In genomic region chr4:55393461-55394320, GRCh38 we compare ENCODE assay signal across 10 cellular contexts. TPM values are rescaled to one million over a fixed set of nuclear protein-coding genes. Genes with fewer than 3 reads are reported as not detected.
DNase-seq lines count a peak whose midpoint lies in the region; ATAC-seq and TF ChIP-seq lines count a peak whose summit lies in the region.
"Had no signal": no experiment of that assay in that cellular context is flagged by ENCODE, and none has a peak within 500 bp of the region (broad histone marks: within the 10 kb centered on the region; RNA-seq: fewer than 3 reads in every experiment).

No MANE protein-coding gene starts in this region.

- peaks cover 42% of the 10 kb centered on the region for H3K4me1 ChIP-seq in Karpas-422 (ENCODE audit: low read length)
- H3K4me1 ChIP-seq in colonic mucosa, result no peaks in the 10 kb centered on the region
- peaks cover 11% of the 10 kb centered on the region for H3K4me1 ChIP-seq in osteoblast (ENCODE audit: insufficient read depth, low read length)

- intact Hi-C loops in colonic mucosa (cut with DNase I), result no loop called here

- peaks cover 33% of the 10 kb centered on the region for H3K79me2 ChIP-seq in Karpas-422 (ENCODE audit: low read length)
- H3K79me2 ChIP-seq in osteoblast (ENCODE audit: insufficient read depth, low read length), result peaks cover 29% of the 10 kb centered on the region

- H3K4me3 ChIP-seq in Karpas-422 (ENCODE audit: low read length) (no peak overlapping the region), colonic mucosa (no peak overlapping the region), osteoblast (ENCODE audit: insufficient read depth, low read length) (no peak overlapping the region)

- ATAC-seq in HG02763 (IDR thresholded peaks at IDR 0.05; ENCODE audit: unreplicated experiment), result no peak
- ATAC-seq in HG02642 (IDR thresholded peaks at IDR 0.05; ENCODE audit: poor library complexity, unreplicated experiment), result no peak

- H2AFZ ChIP-seq in Karpas-422 (ENCODE audit: low read length) (0 out of 2 replicates have a peak overlapping the region, but pooled peaks have one; percentile 30), osteoblast (ENCODE audit: low read length) (peak overlapping the region; percentile 52)

- no peaks in the 10 kb centered on the region for H3K9me2 ChIP-seq in Karpas-422 (replicated peaks; ENCODE audit: insufficient read depth, low read length)

- peaks cover 18% of the 10 kb centered on the region; the same call in 1 of the 2 replicates for H4K20me1 ChIP-seq in Karpas-422 (ENCODE audit: insufficient read depth, low read depth, low read length)
- H4K20me1 ChIP-seq in osteoblast (ENCODE audit: insufficient read depth, low read length), result peaks cover 23% of the 10 kb centered on the region

- H3K9ac ChIP-seq in Karpas-422 (ENCODE audit: low read length), result no peak overlapping the region
- H3K9ac ChIP-seq in colonic mucosa (ENCODE audit: low read depth in 2 of 2, low read length in 2 of 2), result no peak overlapping the region

- no peak for TF ChIP-seq CTCF in colonic mucosa (IDR thresholded peaks at IDR 0.05)
- TF ChIP-seq CTCF in osteoblast (IDR thresholded peaks at IDR 0.05; ENCODE audit: extremely low read depth, low read depth, low read length), result no peak

- peak; percentile 19 for DNase-seq in NCI-H510A treated with DMSO at 0.1 percent for 48 hours (lab: John Stamatoyannopoulos, UW)
- DNase-seq in NCI-H510A (lab: John Stamatoyannopoulos, UW), result no peak
- DNase-seq in Karpas-422, result peak; percentile 43
- peak; percentile 31 for DNase-seq in colonic mucosa
- DNase-seq in osteoblast (ENCODE audit: insufficient read length, low spot score, missing footprints), result peak; percentile 88
- DNase-seq in NCI-H2107 treated with DMSO at 0.1 percent for 48 hours (lab: John Stamatoyannopoulos, UW; ENCODE audit: unreplicated experiment), result no peak
- DNase-seq: foreskin melanocyte, NCI-H345 had no signal

- H3K9me3 ChIP-seq in Karpas-422 (ENCODE audit: low read length) (no peaks in the 10 kb centered on the region), colonic mucosa (no peaks in the 10 kb centered on the region), osteoblast (ENCODE audit: low read depth, low read length) (no peaks in the 10 kb centered on the region)

- peak overlapping the region; percentile 31 for H3K4me2 ChIP-seq in Karpas-422 (ENCODE audit: low read depth, low read length, poor library complexity, severe bottlenecking)
- no peak overlapping the region for H3K4me2 ChIP-seq in osteoblast (ENCODE audit: insufficient read depth, low read length)

- no peaks in the 10 kb centered on the region for H3K27me3 ChIP-seq in Karpas-422 (ENCODE audit: low read length)
- no peaks in the 10 kb centered on the region for H3K27me3 ChIP-seq in colonic mucosa
- H3K27me3 ChIP-seq in osteoblast (ENCODE audit: insufficient read depth, low read length), result no peaks in the 10 kb centered on the region

- H3K36me3 ChIP-seq in Karpas-422 (ENCODE audit: insufficient read depth, low read length) (peaks cover 11% of the 10 kb centered on the region; the same call in 1 of the 2 replicates), colonic mucosa (no peaks in the 10 kb centered on the region), osteoblast (ENCODE audit: insufficient read depth, low read length) (peaks cover 10% of the 10 kb centered on the region)

- H3K27ac ChIP-seq in Karpas-422 (ENCODE audit: low read length), result no peak overlapping the region
- no peak overlapping the region for H3K27ac ChIP-seq in colonic mucosa
- peak overlapping the region; percentile 34 for H3K27ac ChIP-seq in osteoblast (ENCODE audit: low read depth, low read length)

RNA-seq across cellular contexts. Expression of gene TMEM165, which starts 2.1 kb away (rescaled TPM):
- total RNA-seq in Karpas-422 (2014; rRNA removed; shearing (Covaris generic); ENCODE audit: low replicate concordance), result 118 and 165 TPM in 2 replicates
- total RNA-seq in colonic mucosa (10 to 100 TPM; 70.0 to 80.0 TPM), osteoblast (151 and 163 TPM in 2 replicates)

RNA-seq across cellular contexts. Expression of gene SRD5A3, which starts 47.6 kb away (rescaled TPM):
- 15.6 and 25.7 TPM in 2 replicates for total RNA-seq in Karpas-422 (2014; rRNA removed; shearing (Covaris generic); ENCODE audit: low replicate concordance)
- 10 to 100 TPM; 18.8 to 22.2 TPM for total RNA-seq in colonic mucosa
- total RNA-seq in osteoblast, result 10.6 and 13.0 TPM in 2 replicates

Comparison
In these comparisons a context has a peak if more than half of its experiments do, and no peak if none do; other contexts are left out.
1. DNase-seq: peak in NCI-H510A treated with DMSO at 0.1 percent for 48 hours (single experiment), Karpas-422 (single experiment), colonic mucosa (single experiment) and osteoblast (single experiment); none in NCI-H510A (single experiment) and NCI-H2107 treated with DMSO at 0.1 percent for 48 hours (single experiment).